1 cellular context compared by ENCODE assay signal in the genomic region with DNA sequence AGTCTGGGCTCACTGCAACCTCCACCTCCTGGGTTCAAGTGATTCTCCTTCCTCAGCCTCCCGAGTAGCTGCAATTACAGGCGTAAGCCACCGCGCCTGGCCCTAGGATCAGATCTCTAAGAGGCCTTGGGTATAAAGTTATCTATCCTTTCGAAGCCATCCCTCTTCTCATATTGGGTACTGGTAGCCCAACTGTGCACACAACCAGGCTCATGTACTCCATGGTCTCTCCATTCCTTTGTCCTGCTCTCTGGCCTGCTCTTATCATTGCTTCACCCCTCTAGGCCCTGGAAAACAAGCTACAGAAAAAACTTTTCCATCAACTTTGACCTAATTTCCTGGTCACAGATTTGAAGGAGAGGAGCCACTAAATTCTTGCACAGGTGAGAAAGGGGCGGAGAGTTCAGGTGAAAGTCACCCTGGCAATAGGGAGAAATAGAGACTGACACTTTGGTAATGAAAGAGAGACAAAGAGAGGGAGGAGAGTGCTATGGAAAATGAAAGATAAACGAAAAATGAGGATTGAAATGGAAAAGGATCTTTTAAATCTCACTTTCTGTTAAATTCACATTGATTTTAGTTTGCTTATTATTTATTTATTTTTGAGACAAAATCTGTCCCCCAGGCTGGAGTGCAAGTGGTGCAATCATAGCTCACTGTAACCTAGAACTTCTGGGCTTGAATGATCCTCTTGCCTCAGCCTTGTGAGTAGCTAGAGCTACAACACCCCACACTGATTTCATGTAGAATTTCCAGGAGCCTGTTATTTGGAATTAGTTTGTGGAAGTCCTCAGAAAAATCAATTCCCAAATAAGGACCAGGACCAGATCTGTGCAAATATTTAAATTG.
TF ChIP-seq lines count a peak whose summit lies in the region.

No MANE protein-coding gene starts in this region.

TF ChIP-seq in HepG2, 621 proteins besides CTCF, POLR2A, EP300 and RAD21 (continued from another document):
- no peak for TF ChIP-seq FOXA3 (CRISPR knock-in tag; IDR thresholded peaks at IDR 0.05)
- TF ChIP-seq, protein P1, sequence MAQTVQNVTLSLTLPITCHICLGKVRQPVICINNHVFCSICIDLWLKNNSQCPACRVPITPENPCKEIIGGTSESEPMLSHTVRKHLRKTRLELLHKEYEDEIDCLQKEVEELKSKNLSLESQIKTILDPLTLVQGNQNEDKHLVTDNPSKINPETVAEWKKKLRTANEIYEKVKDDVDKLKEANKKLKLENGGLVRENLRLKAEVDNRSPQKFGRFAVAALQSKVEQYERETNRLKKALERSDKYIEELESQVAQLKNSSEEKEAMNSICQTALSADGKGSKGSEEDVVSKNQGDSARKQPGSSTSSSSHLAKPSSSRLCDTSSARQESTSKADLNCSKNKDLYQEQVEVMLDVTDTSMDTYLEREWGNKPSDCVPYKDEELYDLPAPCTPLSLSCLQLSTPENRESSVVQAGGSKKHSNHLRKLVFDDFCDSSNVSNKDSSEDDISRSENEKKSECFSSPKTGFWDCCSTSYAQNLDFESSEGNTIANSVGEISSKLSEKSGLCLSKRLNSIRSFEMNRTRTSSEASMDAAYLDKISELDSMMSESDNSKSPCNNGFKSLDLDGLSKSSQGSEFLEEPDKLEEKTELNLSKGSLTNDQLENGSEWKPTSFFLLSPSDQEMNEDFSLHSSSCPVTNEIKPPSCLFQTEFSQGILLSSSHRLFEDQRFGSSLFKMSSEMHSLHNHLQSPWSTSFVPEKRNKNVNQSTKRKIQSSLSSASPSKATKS (CRISPR knock-in tag; IDR thresholded peaks at IDR 0.05) = no peak
- no peak for TF ChIP-seq GPN1 (CRISPR knock-in tag; IDR thresholded peaks at IDR 0.05; ENCODE audit: borderline replicate concordance)
- TF ChIP-seq ZNF331 (CRISPR knock-in tag; IDR thresholded peaks at IDR 0.05) = 0 out of 2 replicates have a peak, but pooled peaks have one; percentile 35
- peak; percentile 18; the same call in 1 of the 2 replicates for TF ChIP-seq PHF21A (CRISPR knock-in tag; IDR thresholded peaks at IDR 0.05)
